In the genomic region with DNA sequence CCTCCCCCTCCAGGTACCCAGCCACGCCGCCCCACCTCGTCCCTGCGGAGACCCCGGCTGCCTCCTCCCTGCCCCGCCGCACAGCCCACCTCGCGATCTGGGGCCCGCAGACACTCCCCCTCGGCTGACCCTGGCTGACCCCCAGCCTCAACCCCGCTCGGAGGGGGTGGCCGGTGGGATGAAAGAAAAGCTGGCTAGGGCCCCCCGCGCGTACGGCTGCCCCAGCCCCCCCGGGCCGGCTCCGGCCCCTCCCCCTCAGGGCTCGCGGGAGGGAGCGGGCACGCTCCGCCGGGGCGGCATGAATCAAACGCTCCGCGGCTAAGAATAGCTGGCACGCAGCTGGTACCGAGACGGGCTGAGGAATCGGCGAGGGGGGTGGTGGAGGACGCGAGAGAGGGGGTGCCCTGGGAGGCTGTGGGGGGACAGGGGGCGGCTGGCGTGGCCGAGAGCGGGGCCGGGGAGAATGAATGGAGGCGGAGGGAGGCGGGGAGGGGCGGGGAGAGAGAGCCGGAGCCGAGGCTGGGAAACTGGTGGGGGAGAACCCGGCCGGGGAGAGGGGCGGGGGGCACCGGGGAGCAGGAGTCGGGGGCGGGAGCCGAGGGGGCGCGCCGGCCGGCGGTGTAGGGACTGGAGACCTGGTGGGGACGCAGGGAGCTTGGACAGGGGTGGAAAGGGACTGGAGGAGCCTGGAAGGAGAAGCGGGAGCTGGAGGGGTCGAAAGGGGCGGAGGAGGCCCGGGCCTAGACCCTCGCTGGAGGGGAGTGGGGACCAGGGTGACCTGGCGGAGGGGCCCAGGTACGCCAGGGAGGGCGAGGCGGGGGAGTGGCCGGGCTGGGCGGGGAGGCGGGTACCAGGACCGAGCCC, we compare ENCODE assay signal across 10 cellular contexts. TPM values are rescaled to one million over a fixed set of nuclear protein-coding genes. Genes with fewer than 3 reads are reported as not detected.
DNase-seq lines count a peak whose midpoint lies in the region; ATAC-seq, FAIRE-seq and TF ChIP-seq lines count a peak whose summit lies in the region.
"Had no signal": no experiment of that assay in that cellular context is flagged by ENCODE, and none has a peak within 500 bp of the region (broad histone marks: within the 10 kb centered on the region; RNA-seq: fewer than 3 reads in every experiment).

No MANE protein-coding gene starts in this region.

- no peaks in the 10 kb centered on the region for H3K36me3 Mint-ChIP-seq in CD4-positive, alpha-beta T cell (ENCODE audit: low read depth)
- H3K36me3 Mint-ChIP-seq in immature natural killer cell = no peaks in the 10 kb centered on the region

- no peaks in the 10 kb centered on the region for H3K36me3 ChIP-seq in MG63
- H3K36me3 ChIP-seq in endothelial cell of umbilical vein (ENCODE audit: control insufficient read depth in 2 of 2, extremely low read depth in 1 of 2, insufficient read depth in 2 of 2, low read length in 2 of 2) = no peaks in the 10 kb centered on the region
- no peaks in the 10 kb centered on the region for H3K36me3 ChIP-seq in osteoblast (ENCODE audit: insufficient read depth, low read length)

- no peak overlapping the region for H2AFZ ChIP-seq in endothelial cell of umbilical vein (ENCODE audit: low read depth, low read length)
- H2AFZ ChIP-seq in osteoblast (ENCODE audit: low read length) = no peak overlapping the region

- POLR2A ChIA-PET in CD4-positive, alpha-beta T cell (lab: Charles Lee) = no interaction called here
- POLR2A ChIA-PET in endothelial cell of umbilical vein (lab: Charles Lee) = no interaction called here

- no peaks in the 10 kb centered on the region for H3K79me2 ChIP-seq in endothelial cell of umbilical vein (ENCODE audit: control insufficient read depth, insufficient read depth, low read length)
- peaks cover under 1% of the 10 kb centered on the region for H3K79me2 ChIP-seq in osteoblast (ENCODE audit: insufficient read depth, low read length)

- peak overlapping the region; percentile 42 for H3K4me3 Mint-ChIP-seq in CD4-positive, alpha-beta T cell
- no peak overlapping the region for H3K4me3 Mint-ChIP-seq in immature natural killer cell

- intact Hi-C loops in CD4-positive, alpha-beta T cell (cut with DNase I, micrococcal nuclease) = no loop called here
- intact Hi-C loops in endothelial cell of umbilical vein (cut with micrococcal nuclease) = no loop called here

- dilution Hi-C loops in endothelial cell of umbilical vein (cut with MboI; ENCODE audit: extremely low pct_ligation_motif_present, low sequenced_read_pairs) = no loop called here

- no peaks in the 10 kb centered on the region for H3K9me3 Mint-ChIP-seq in CD4-positive, alpha-beta T cell
- H3K9me3 Mint-ChIP-seq in immature natural killer cell = no peaks in the 10 kb centered on the region

- H3K4me1 ChIP-seq in endothelial cell of umbilical vein (ENCODE audit: control insufficient read depth, extremely low read depth, insufficient read depth, low read length) (peaks cover 9% of the 10 kb centered on the region), osteoblast (ENCODE audit: insufficient read depth, low read length) (peaks cover 24% of the 10 kb centered on the region)

- no peak overlapping the region for H3K27ac ChIP-seq in CD4-positive, alpha-beta T cell (ENCODE audit: low read depth, low read length)
- no peak overlapping the region for H3K27ac ChIP-seq in endothelial cell of umbilical vein (ENCODE audit: insufficient read depth, low read depth, low read length)
- no peak overlapping the region for H3K27ac ChIP-seq in osteoblast (ENCODE audit: low read depth, low read length)

- peak overlapping the region; percentile 47 for H3K4me3 ChIP-seq in MG63
- peak overlapping the region in 1 of 3 experiments; percentile 36 for H3K4me3 ChIP-seq in endothelial cell of umbilical vein (replicated peaks in 1 of 3; ENCODE audit: insufficient read depth in 1 of 3, low read depth in 1 of 3, low read length in 3 of 3)
- peak overlapping the region; percentile 66 for H3K4me3 ChIP-seq in osteoblast (ENCODE audit: insufficient read depth, low read length)

- H3K9me3 ChIP-seq in CD4-positive, alpha-beta T cell (ENCODE audit: control insufficient read depth, low read length) = no peaks in the 10 kb centered on the region
- H3K9me3 ChIP-seq in MG63 (no peaks in the 10 kb centered on the region), endothelial cell of umbilical vein (replicated peaks; ENCODE audit: control insufficient read depth, insufficient read depth, low read length) (no peaks in the 10 kb centered on the region), osteoblast (ENCODE audit: low read depth, low read length) (no peaks in the 10 kb centered on the region)

- FAIRE-seq in endothelial cell of umbilical vein (lab: Jason Lieb, UNC) = no peak

- no peaks in the 10 kb centered on the region for H3K9me1 ChIP-seq in endothelial cell of umbilical vein (replicated peaks; ENCODE audit: control insufficient read depth, extremely low read depth, insufficient read depth, low read length)

- CTCF ChIA-PET in CD4-positive, alpha-beta T cell (lab: Charles Lee) = no interaction called here
- CTCF ChIA-PET in endothelial cell of umbilical vein (lab: Charles Lee) = interaction anchor here (1.0 kb wide), 2 partner anchors 13 to 15 kb away, joined by 3 to 7 read pairs; no protein-coding TSS in a partner anchor

- H4K20me1 ChIP-seq in endothelial cell of umbilical vein (replicated peaks; ENCODE audit: control insufficient read depth, extremely low read depth, insufficient read depth, low read length) (no peaks in the 10 kb centered on the region), osteoblast (ENCODE audit: insufficient read depth, low read length) (peaks cover 7% of the 10 kb centered on the region)

- ATAC-seq in CD4-positive, alpha-beta T cell (ENCODE audit: poor library complexity) = peak; percentile 29
- ATAC-seq in HG03457 (IDR thresholded peaks at IDR 0.05; ENCODE audit: unreplicated experiment) = no peak

- no TSS peak for BruUV-seq in endothelial cell of umbilical vein (replicated peaks; lab: Mats Ljungman, UMichigan)

- no peak for TF ChIP-seq CTCF in CD4-positive, alpha-beta T cell (IDR thresholded peaks at IDR 0.05)
- TF ChIP-seq CTCF in endothelial cell of umbilical vein (IDR thresholded peaks at IDR 0.05; ENCODE audit: extremely low read depth in 1 of 2, insufficient read depth in 1 of 2, low read depth in 1 of 2, low read length in 2 of 2) = no peak
- no peak for TF ChIP-seq CTCF in osteoblast (IDR thresholded peaks at IDR 0.05; ENCODE audit: extremely low read depth, low read depth, low read length)

- H3K9ac ChIP-seq in endothelial cell of umbilical vein (replicated peaks; ENCODE audit: extremely low read depth, insufficient read depth, low read length) = no peak overlapping the region

- no peak for DNase-seq in CD4-positive, alpha-beta T cell
- DNase-seq in MG63 = peak; percentile 45
- no peak for DNase-seq in endothelial cell of umbilical vein (ENCODE audit: low read depth, low spot score)
- DNase-seq in osteoblast (ENCODE audit: insufficient read length, low spot score, missing footprints) = peak; percentile 96
- DNase-seq in NOMO-1 treated with DMSO at 0.1 percent for 48 hours (lab: John Stamatoyannopoulos, UW; ENCODE audit: unreplicated experiment) = no peak
- no peak for DNase-seq in immature natural killer cell
- no peak for DNase-seq in T-helper 1 cell

- peaks cover 26% of the 10 kb centered on the region for H3K4me1 Mint-ChIP-seq in CD4-positive, alpha-beta T cell (ENCODE audit: low read depth)
- H3K4me1 Mint-ChIP-seq in immature natural killer cell = peaks cover 6 to 20% of the 10 kb centered on the region in 2 donors

- H3K27me3 Mint-ChIP-seq in CD4-positive, alpha-beta T cell = peaks cover 72% of the 10 kb centered on the region
- H3K27me3 Mint-ChIP-seq in immature natural killer cell (ENCODE audit: low read depth in 3 of 3) = peaks cover 16 to 23% (median 19%) of the 10 kb centered on the region in 3 donors

- no peak for TF ChIP-seq POLR2A in endothelial cell of umbilical vein (IDR thresholded peaks at IDR 0.05; ENCODE audit: low read depth, low read length)

- no peak overlapping the region for H3K27ac Mint-ChIP-seq in CD4-positive, alpha-beta T cell
- H3K27ac Mint-ChIP-seq in immature natural killer cell = no peak overlapping the region

- peaks cover 70% of the 10 kb centered on the region for H3K27me3 ChIP-seq in CD4-positive, alpha-beta T cell (ENCODE audit: control insufficient read depth, insufficient read depth, low read length)
- no peaks in the 10 kb centered on the region for H3K27me3 ChIP-seq in MG63
- H3K27me3 ChIP-seq in endothelial cell of umbilical vein (ENCODE audit: control insufficient read depth in 2 of 2, insufficient read depth in 2 of 2, low read length in 2 of 2) = peaks cover 3 to 7% of the 10 kb centered on the region in 2 experiments
- no peaks in the 10 kb centered on the region for H3K27me3 ChIP-seq in osteoblast (ENCODE audit: insufficient read depth, low read length)

- H3K4me2 ChIP-seq in endothelial cell of umbilical vein (ENCODE audit: insufficient read depth, low read length) = no peak overlapping the region
- peak overlapping the region; percentile 76 for H3K4me2 ChIP-seq in osteoblast (ENCODE audit: insufficient read depth, low read length)

RNA-seq across cellular contexts. Expression of gene SHANK1, which starts 1.1 kb away (rescaled TPM):
- total RNA-seq in CD4-positive, alpha-beta T cell = not detected
- 3.1 and 3.6 TPM in 2 replicates for total RNA-seq in MG63 (2014; rRNA removed; shearing (Covaris generic); ENCODE audit: low replicate concordance)
- total RNA-seq in endothelial cell of umbilical vein (1.2 and 1.9 TPM in 2 replicates), osteoblast (0.88 and 1.1 TPM in 2 replicates)
- polyA plus RNA-seq in endothelial cell of umbilical vein (0.60 and 0.66 TPM in 2 replicates), immature natural killer cell (not detected)
- 0.27 and 0.38 TPM in 2 replicates for polyA plus RNA-seq in endothelial cell of umbilical vein (2011; cell fraction: cytosol; rRNA removed)
- polyA plus RNA-seq in endothelial cell of umbilical vein (2011; cell fraction: nucleus; rRNA removed) = 3.5 and 4.2 TPM in 2 replicates
- 2.0 and 2.5 TPM in 2 replicates for polyA plus RNA-seq in endothelial cell of umbilical vein (2012)
- 0.25 and 4.7 TPM in 2 replicates for polyA minus RNA-seq in endothelial cell of umbilical vein
- not detected for polyA minus RNA-seq in endothelial cell of umbilical vein (2011; cell fraction: cytosol; rRNA and poly(A)+ RNA removed)
- polyA minus RNA-seq in endothelial cell of umbilical vein (2011; cell fraction: nucleus; rRNA and poly(A)+ RNA removed) = 1.4 and 1.7 TPM in 2 replicates

RNA-seq across cellular contexts. Expression of gene CLEC11A, which starts 4.7 kb away (rescaled TPM):
- 1 to 10 TPM; 3.1 to 3.3 TPM for total RNA-seq in CD4-positive, alpha-beta T cell
- 105 and 139 TPM in 2 replicates for total RNA-seq in MG63 (2014; rRNA removed; shearing (Covaris generic); ENCODE audit: low replicate concordance)
- total RNA-seq in endothelial cell of umbilical vein = 10.4 and 13.3 TPM in 2 replicates
- 30.1 and 37.2 TPM in 2 replicates for polyA plus RNA-seq in endothelial cell of umbilical vein
- polyA plus RNA-seq in endothelial cell of umbilical vein (2011; cell fraction: cytosol; rRNA removed) = 11.2 and 17.3 TPM in 2 replicates
- polyA plus RNA-seq in endothelial cell of umbilical vein (2011; cell fraction: nucleus; rRNA removed) = 15.5 and 18.9 TPM in 2 replicates
- polyA plus RNA-seq in endothelial cell of umbilical vein (2012) = 26.1 and 56.4 TPM in 2 replicates
- polyA minus RNA-seq in endothelial cell of umbilical vein = 2.1 and 2.9 TPM in 2 replicates
- not detected for polyA minus RNA-seq in endothelial cell of umbilical vein (2011; cell fraction: cytosol; rRNA and poly(A)+ RNA removed)
- polyA minus RNA-seq in endothelial cell of umbilical vein (2011; cell fraction: nucleus; rRNA and poly(A)+ RNA removed) = 2.5 and 3.4 TPM in 2 replicates
- total RNA-seq in osteoblast = 19.7 and 23.5 TPM in 2 replicates
- 1 to 10 TPM; 1.4 to 4.6 (median 4.2) TPM for polyA plus RNA-seq in immature natural killer cell

RNA-seq across cellular contexts. Expression of gene GPR32, which starts 51.8 kb away (rescaled TPM):
- total RNA-seq in CD4-positive, alpha-beta T cell = not detected
- not detected in 2 replicates for total RNA-seq in MG63 (2014; rRNA removed; shearing (Covaris generic); ENCODE audit: low replicate concordance)
- not detected in 2 replicates for total RNA-seq in endothelial cell of umbilical vein
- not detected in 2 replicates for polyA plus RNA-seq in endothelial cell of umbilical vein
- not detected in 2 replicates for polyA plus RNA-seq in endothelial cell of umbilical vein (2011; cell fraction: cytosol; rRNA removed)
- not detected in 2 replicates for polyA plus RNA-seq in endothelial cell of umbilical vein (2011; cell fraction: nucleus; rRNA removed)
- polyA plus RNA-seq in endothelial cell of umbilical vein (2012) = not detected in 2 replicates
- not detected in 2 replicates for polyA minus RNA-seq in endothelial cell of umbilical vein
- polyA minus RNA-seq in endothelial cell of umbilical vein (2011; cell fraction: cytosol; rRNA and poly(A)+ RNA removed) = not detected
- polyA minus RNA-seq in endothelial cell of umbilical vein (2011; cell fraction: nucleus; rRNA and poly(A)+ RNA removed) = not detected in 2 replicates
- not detected in 2 replicates for total RNA-seq in osteoblast
- not detected for polyA plus RNA-seq in immature natural killer cell
- total RNA-seq: NCI-H460, osteocyte had no signal

Comparison
In these comparisons a context has a peak if more than half of its experiments do, and no peak if none do; other contexts are left out.
1. DNase-seq: peak in MG63 (single experiment) and osteoblast (single experiment); none in CD4-positive, alpha-beta T cell (0 of 10), endothelial cell of umbilical vein (single experiment), NOMO-1 treated with DMSO at 0.1 percent for 48 hours (single experiment), immature natural killer cell (0 of 3) and T-helper 1 cell (0 of 5).